ENCODE assay signal across 1 cellular context in the genomic region with DNA sequence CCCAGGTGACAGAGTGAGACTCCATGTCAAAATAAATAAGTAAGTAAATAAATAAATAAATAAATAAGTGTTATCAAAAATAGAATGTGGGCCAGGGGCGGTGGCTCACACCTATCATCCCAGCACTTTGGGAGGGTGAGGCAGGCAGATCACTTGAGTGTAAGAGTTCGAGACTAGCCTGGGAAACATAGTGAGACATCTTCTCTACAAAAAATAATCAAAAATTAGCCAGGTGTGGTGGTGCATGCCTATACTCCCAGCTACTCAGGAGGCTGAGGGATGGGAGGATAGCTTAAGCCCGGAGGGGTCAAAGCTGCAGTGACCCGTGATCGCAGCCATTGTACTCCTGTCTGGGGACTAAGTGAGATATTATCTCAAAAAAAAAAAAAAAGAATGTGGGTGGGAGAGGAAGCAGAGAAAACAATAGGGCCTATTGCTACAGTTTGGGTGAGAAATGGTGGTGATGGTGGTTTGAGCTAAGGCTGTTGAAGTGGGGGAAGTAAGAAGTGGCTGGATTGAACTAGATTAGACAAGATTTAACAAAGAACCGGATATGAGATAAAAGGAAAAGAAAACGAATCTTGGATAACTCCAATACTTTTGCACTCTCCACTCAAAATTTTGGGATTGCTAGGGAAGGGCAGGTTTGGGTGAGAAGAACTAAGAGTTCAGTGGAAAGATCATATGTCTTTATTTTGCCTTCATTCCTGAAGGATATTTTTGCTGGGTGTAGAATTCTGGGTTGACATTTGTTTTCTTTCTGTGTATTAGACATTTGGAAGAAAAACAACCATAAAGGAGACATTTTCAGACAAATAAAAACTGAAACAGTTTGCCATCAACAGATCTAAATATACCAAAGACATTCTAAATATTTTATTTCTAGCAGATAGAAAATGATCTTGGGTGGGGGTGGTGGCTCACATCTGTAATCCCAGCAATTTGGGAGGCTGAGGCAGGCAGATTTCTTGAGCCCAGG.
TF ChIP-seq lines count a peak whose summit lies in the region.

No MANE protein-coding gene starts in this region.

TF ChIP-seq in K562, 482 proteins besides CTCF, POLR2A, EP300 and RAD21 (continued from another document):
- TF ChIP-seq, protein P1, sequence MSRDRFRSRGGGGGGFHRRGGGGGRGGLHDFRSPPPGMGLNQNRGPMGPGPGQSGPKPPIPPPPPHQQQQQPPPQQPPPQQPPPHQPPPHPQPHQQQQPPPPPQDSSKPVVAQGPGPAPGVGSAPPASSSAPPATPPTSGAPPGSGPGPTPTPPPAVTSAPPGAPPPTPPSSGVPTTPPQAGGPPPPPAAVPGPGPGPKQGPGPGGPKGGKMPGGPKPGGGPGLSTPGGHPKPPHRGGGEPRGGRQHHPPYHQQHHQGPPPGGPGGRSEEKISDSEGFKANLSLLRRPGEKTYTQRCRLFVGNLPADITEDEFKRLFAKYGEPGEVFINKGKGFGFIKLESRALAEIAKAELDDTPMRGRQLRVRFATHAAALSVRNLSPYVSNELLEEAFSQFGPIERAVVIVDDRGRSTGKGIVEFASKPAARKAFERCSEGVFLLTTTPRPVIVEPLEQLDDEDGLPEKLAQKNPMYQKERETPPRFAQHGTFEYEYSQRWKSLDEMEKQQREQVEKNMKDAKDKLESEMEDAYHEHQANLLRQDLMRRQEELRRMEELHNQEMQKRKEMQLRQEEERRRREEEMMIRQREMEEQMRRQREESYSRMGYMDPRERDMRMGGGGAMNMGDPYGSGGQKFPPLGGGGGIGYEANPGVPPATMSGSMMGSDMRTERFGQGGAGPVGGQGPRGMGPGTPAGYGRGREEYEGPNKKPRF (IDR thresholded peaks at IDR 0.05; ENCODE audit: low read depth, low read length) = no peak
- TF ChIP-seq, protein P2, sequence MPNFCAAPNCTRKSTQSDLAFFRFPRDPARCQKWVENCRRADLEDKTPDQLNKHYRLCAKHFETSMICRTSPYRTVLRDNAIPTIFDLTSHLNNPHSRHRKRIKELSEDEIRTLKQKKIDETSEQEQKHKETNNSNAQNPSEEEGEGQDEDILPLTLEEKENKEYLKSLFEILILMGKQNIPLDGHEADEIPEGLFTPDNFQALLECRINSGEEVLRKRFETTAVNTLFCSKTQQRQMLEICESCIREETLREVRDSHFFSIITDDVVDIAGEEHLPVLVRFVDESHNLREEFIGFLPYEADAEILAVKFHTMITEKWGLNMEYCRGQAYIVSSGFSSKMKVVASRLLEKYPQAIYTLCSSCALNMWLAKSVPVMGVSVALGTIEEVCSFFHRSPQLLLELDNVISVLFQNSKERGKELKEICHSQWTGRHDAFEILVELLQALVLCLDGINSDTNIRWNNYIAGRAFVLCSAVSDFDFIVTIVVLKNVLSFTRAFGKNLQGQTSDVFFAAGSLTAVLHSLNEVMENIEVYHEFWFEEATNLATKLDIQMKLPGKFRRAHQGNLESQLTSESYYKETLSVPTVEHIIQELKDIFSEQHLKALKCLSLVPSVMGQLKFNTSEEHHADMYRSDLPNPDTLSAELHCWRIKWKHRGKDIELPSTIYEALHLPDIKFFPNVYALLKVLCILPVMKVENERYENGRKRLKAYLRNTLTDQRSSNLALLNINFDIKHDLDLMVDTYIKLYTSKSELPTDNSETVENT (CRISPR knock-in tag; IDR thresholded peaks at IDR 0.05) = no peak
- TF ChIP-seq ETV1 (tag; conservative IDR thresholded peaks at IDR 0.05; ENCODE audit: low read depth) = no peak
- TF ChIP-seq, protein P3, sequence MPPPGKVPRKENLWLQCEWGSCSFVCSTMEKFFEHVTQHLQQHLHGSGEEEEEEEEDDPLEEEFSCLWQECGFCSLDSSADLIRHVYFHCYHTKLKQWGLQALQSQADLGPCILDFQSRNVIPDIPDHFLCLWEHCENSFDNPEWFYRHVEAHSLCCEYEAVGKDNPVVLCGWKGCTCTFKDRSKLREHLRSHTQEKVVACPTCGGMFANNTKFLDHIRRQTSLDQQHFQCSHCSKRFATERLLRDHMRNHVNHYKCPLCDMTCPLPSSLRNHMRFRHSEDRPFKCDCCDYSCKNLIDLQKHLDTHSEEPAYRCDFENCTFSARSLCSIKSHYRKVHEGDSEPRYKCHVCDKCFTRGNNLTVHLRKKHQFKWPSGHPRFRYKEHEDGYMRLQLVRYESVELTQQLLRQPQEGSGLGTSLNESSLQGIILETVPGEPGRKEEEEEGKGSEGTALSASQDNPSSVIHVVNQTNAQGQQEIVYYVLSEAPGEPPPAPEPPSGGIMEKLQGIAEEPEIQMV (tag; conservative IDR thresholded peaks at IDR 0.05; ENCODE audit: low read depth) = no peak
- TF ChIP-seq, protein P4, sequence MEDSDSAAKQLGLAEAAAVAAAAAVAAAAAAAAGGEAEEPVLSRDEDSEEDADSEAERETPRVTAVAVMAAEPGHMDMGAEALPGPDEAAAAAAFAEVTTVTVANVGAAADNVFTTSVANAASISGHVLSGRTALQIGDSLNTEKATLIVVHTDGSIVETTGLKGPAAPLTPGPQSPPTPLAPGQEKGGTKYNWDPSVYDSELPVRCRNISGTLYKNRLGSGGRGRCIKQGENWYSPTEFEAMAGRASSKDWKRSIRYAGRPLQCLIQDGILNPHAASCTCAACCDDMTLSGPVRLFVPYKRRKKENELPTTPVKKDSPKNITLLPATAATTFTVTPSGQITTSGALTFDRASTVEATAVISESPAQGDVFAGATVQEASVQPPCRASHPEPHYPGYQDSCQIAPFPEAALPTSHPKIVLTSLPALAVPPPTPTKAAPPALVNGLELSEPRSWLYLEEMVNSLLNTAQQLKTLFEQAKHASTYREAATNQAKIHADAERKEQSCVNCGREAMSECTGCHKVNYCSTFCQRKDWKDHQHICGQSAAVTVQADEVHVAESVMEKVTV (CRISPR knock-in tag; IDR thresholded peaks at IDR 0.05) = no peak
- TF ChIP-seq BHLHE40 (IDR thresholded peaks at IDR 0.05; ENCODE audit: low read length) = no peak
- no peak for TF ChIP-seq ZNF57 (CRISPR knock-in tag; IDR thresholded peaks at IDR 0.05)
- no peak for TF ChIP-seq PRMT5 (CRISPR knock-in tag; IDR thresholded peaks at IDR 0.05)
- TF ChIP-seq JUNB (CRISPR knock-in tag; conservative IDR thresholded peaks at IDR 0.05) = no peak
- TF ChIP-seq TBP (optimal IDR thresholded peaks at IDR 0.05; ENCODE audit: low read depth, low read length) = no peak
- TF ChIP-seq ZNF780A (CRISPR knock-in tag; IDR thresholded peaks at IDR 0.05) = no peak
- peak in 1 of 2 experiments; percentile 52; a peak in 2 of 4 replicates for TF ChIP-seq TBL1XR1 (IDR thresholded peaks at IDR 0.05; ENCODE audit: low read length in 2 of 2)
- TF ChIP-seq ZNF644 (tag; IDR thresholded peaks at IDR 0.05; ENCODE audit: low read depth) = no peak
- no peak for TF ChIP-seq ZKSCAN8 (CRISPR knock-in tag; IDR thresholded peaks at IDR 0.05)
- TF ChIP-seq, protein P5, sequence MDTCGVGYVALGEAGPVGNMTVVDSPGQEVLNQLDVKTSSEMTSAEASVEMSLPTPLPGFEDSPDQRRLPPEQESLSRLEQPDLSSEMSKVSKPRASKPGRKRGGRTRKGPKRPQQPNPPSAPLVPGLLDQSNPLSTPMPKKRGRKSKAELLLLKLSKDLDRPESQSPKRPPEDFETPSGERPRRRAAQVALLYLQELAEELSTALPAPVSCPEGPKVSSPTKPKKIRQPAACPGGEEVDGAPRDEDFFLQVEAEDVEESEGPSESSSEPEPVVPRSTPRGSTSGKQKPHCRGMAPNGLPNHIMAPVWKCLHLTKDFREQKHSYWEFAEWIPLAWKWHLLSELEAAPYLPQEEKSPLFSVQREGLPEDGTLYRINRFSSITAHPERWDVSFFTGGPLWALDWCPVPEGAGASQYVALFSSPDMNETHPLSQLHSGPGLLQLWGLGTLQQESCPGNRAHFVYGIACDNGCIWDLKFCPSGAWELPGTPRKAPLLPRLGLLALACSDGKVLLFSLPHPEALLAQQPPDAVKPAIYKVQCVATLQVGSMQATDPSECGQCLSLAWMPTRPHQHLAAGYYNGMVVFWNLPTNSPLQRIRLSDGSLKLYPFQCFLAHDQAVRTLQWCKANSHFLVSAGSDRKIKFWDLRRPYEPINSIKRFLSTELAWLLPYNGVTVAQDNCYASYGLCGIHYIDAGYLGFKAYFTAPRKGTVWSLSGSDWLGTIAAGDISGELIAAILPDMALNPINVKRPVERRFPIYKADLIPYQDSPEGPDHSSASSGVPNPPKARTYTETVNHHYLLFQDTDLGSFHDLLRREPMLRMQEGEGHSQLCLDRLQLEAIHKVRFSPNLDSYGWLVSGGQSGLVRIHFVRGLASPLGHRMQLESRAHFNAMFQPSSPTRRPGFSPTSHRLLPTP (IDR thresholded peaks at IDR 0.05; ENCODE audit: borderline replicate concordance, extremely low read depth, insufficient read length) = no peak
- 0 out of 2 replicates have a peak, but pooled peaks have one; percentile 13 for TF ChIP-seq NR2C2 (CRISPR knock-in tag; IDR thresholded peaks at IDR 0.05)
- TF ChIP-seq NR2C2 (tag; IDR thresholded peaks at IDR 0.05) = peak; percentile 70
- no peak for TF ChIP-seq CBX8 (IDR thresholded peaks at IDR 0.05; ENCODE audit: borderline replicate concordance, extremely low read depth, low read depth, low read length, poor library complexity, severe bottlenecking)
- TF ChIP-seq, protein P6, sequence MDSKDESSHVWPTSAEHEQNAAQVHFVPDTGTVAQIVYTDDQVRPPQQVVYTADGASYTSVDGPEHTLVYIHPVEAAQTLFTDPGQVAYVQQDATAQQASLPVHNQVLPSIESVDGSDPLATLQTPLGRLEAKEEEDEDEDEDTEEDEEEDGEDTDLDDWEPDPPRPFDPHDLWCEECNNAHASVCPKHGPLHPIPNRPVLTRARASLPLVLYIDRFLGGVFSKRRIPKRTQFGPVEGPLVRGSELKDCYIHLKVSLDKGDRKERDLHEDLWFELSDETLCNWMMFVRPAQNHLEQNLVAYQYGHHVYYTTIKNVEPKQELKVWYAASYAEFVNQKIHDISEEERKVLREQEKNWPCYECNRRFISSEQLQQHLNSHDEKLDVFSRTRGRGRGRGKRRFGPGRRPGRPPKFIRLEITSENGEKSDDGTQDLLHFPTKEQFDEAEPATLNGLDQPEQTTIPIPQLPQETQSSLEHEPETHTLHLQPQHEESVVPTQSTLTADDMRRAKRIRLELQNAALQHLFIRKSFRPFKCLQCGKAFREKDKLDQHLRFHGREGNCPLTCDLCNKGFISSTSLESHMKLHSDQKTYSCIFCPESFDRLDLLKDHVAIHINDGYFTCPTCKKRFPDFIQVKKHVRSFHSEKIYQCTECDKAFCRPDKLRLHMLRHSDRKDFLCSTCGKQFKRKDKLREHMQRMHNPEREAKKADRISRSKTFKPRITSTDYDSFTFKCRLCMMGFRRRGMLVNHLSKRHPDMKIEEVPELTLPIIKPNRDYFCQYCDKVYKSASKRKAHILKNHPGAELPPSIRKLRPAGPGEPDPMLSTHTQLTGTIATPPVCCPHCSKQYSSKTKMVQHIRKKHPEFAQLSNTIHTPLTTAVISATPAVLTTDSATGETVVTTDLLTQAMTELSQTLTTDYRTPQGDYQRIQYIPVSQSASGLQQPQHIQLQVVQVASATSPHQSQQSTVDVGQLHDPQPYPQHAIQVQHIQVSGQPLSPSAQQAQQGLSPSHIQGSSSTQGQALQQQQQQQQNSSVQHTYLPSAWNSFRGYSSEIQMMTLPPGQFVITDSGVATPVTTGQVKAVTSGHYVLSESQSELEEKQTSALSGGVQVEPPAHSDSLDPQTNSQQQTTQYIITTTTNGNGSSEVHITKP (IDR thresholded peaks at IDR 0.05; ENCODE audit: partially characterized antibody) = no peak
- no peak for TF ChIP-seq ZNF764 (CRISPR knock-in tag; IDR thresholded peaks at IDR 0.05; ENCODE audit: low read depth)
- no peak for TF ChIP-seq ZNF830 (CRISPR knock-in tag; IDR thresholded peaks at IDR 0.05)
- TF ChIP-seq, protein P7, sequence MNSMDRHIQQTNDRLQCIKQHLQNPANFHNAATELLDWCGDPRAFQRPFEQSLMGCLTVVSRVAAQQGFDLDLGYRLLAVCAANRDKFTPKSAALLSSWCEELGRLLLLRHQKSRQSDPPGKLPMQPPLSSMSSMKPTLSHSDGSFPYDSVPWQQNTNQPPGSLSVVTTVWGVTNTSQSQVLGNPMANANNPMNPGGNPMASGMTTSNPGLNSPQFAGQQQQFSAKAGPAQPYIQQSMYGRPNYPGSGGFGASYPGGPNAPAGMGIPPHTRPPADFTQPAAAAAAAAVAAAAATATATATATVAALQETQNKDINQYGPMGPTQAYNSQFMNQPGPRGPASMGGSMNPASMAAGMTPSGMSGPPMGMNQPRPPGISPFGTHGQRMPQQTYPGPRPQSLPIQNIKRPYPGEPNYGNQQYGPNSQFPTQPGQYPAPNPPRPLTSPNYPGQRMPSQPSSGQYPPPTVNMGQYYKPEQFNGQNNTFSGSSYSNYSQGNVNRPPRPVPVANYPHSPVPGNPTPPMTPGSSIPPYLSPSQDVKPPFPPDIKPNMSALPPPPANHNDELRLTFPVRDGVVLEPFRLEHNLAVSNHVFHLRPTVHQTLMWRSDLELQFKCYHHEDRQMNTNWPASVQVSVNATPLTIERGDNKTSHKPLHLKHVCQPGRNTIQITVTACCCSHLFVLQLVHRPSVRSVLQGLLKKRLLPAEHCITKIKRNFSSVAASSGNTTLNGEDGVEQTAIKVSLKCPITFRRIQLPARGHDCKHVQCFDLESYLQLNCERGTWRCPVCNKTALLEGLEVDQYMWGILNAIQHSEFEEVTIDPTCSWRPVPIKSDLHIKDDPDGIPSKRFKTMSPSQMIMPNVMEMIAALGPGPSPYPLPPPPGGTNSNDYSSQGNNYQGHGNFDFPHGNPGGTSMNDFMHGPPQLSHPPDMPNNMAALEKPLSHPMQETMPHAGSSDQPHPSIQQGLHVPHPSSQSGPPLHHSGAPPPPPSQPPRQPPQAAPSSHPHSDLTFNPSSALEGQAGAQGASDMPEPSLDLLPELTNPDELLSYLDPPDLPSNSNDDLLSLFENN (IDR thresholded peaks at IDR 0.05; ENCODE audit: low read depth in 2 of 2, low read length in 2 of 2) = no peak
- no peak for TF ChIP-seq SP1 (CRISPR knock-in tag; IDR thresholded peaks at IDR 0.05)
- TF ChIP-seq POLR2H (tag; IDR thresholded peaks at IDR 0.05; ENCODE audit: low read depth) = no peak
- no peak for TF ChIP-seq SAFB2 (IDR thresholded peaks at IDR 0.05; ENCODE audit: borderline replicate concordance, low read depth, low read length, severe bottlenecking)
TF ChIP-seq in K562: peak in this region for 34.
